28 cellular contexts compared by ENCODE assay signal in the genomic region with DNA sequence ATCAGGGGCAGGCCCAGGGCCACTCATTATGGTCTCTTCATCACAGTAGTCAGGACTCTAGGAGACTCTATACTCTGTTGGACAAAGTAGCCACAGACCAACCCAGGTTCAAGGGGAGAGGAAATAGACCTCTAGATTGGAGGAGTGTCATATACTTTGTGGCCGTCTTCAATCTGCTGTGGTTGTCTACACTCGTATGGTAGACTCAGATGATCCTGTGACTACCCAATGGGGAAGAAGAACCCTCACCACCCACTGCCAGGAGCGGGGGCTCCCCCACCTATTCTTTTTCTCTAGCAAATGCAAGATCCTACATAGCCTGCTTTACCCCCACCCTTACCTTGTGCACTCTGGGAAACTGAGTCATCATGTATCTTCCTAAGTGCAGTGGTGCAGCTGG.
A peak's percentile ranks its signal among the peaks of the same experiment; 100 is the strongest.
DNase-seq lines count a peak whose midpoint lies in the region; ATAC-seq, FAIRE-seq and TF ChIP-seq lines count a peak whose summit lies in the region.
"Had no signal": no experiment of that assay in that cellular context is flagged by ENCODE, and none has a peak within 500 bp of the region (broad histone marks: within the 10 kb centered on the region; RNA-seq: fewer than 3 reads in every experiment).

No MANE protein-coding gene starts in this region.

- TF ChIP-seq POLR2A in IMR-90 (IDR thresholded peaks at IDR 0.05; ENCODE audit: low read depth, low read length), result no peak

- H3K4me1 ChIP-seq in IMR-90 (ENCODE audit: control insufficient read depth, insufficient read depth, low read length) (peaks cover 72% of the 10 kb centered on the region), smooth muscle cell (ENCODE audit: low read depth) (peaks cover 49% of the 10 kb centered on the region), kidney (ENCODE audit: control insufficient read depth in 1 of 2, insufficient read depth in 1 of 2, low read depth in 1 of 2, low read length in 2 of 2) (peaks cover 18 to 50% of the 10 kb centered on the region in 2 donors)

- in situ Hi-C loops in IMR-90 (cut with MboI; ENCODE audit: low sequenced_read_pairs), result loop anchor here (25.0 kb wide), 1 partner anchor 801 kb away; a partner anchor contains a TSS

- peaks cover 71% of the 10 kb centered on the region for H3K4me1 Mint-ChIP-seq in activated CD8-positive, alpha-beta T cell treated with anti-CD3 and anti-CD28 coated beads, Interleukin-2, amount 10 ng/mL, durations not matched to agents 7 days and 5 days (ENCODE audit: low read depth)
- H3K4me1 Mint-ChIP-seq in glutamatergic neuron (ENCODE audit: low read depth, unreplicated experiment), result peaks cover 58% of the 10 kb centered on the region

- intact Hi-C loops in IMR-90 (cut with micrococcal nuclease) (no loop called here), kidney (cut with DNase I) (no loop called here)

- peaks cover 76% of the 10 kb centered on the region for H3K9me1 ChIP-seq in IMR-90 (ENCODE audit: insufficient read depth, low read length)

- H4K5ac ChIP-seq in IMR-90 (ENCODE audit: low read depth, low read length), result no peak overlapping the region

- TF ChIP-seq RAD21 in IMR-90 (IDR thresholded peaks at IDR 0.05; ENCODE audit: low read length), result no peak

- H3K18ac ChIP-seq in IMR-90 (ENCODE audit: low read depth, low read length), result no peak overlapping the region

- CTCF ChIA-PET in IMR-90 (lab: Yijun Ruan, JAX), result no interaction called here
- CTCF ChIA-PET in activated CD8-positive, alpha-beta T cell treated with anti-CD3 and anti-CD28 coated beads, Interleukin-2, amount 10 ng/mL, durations not matched to agents 7 days and 5 days (lab: Charles Lee), result no interaction called here

- H2AFZ ChIP-seq in IMR-90 (replicated peaks; ENCODE audit: low read length, poor library complexity) (no peak overlapping the region), smooth muscle cell (ENCODE audit: low read depth) (no peak overlapping the region)

- dilution Hi-C loops in IMR-90 (cut with HindIII; ENCODE audit: low sequenced_read_pairs, unreplicated experiment), result no loop called here

- FAIRE-seq in kidney (lab: Jason Lieb, UNC) (no peak), RCC 7860 (lab: Jason Lieb, UNC) (no peak)
- FAIRE-seq: frontal cortex, GM19239, HTR-8/SVneo, K562, small intestine, TTC549 had no signal

- no peak overlapping the region; the same call in 1 of the 2 replicates for H3K27ac ChIP-seq in IMR-90 (ENCODE audit: insufficient read depth, low read length)
- H3K27ac ChIP-seq in smooth muscle cell (ENCODE audit: low read depth), result peak overlapping the region; percentile 89
- no peak overlapping the region for H3K27ac ChIP-seq in kidney (ENCODE audit: low read depth in 2 of 2, low read length in 2 of 2)
- H3K27ac ChIP-seq: right atrium auricular region had no signal

- peak overlapping the region; percentile 9 for H3K4me3 Mint-ChIP-seq in activated CD8-positive, alpha-beta T cell treated with anti-CD3 and anti-CD28 coated beads, Interleukin-2, amount 10 ng/mL, durations not matched to agents 7 days and 5 days
- no peak overlapping the region for H3K4me3 Mint-ChIP-seq in glutamatergic neuron (ENCODE audit: unreplicated experiment)
- H3K4me3 Mint-ChIP-seq: brain; CD8-positive, alpha-beta memory T cell; stimulated activated naive CD8-positive, alpha-beta T cell treated with anti-CD3 and anti-CD28 coated beads, Interleukin-15, Interleukin-2, amounts not matched to agents 100 ng/mL and 50 ng/mL, for 24 hours had no signal

- H3K36me3 ChIP-seq in IMR-90 (ENCODE audit: control insufficient read depth, insufficient read depth, low read length) (no peaks in the 10 kb centered on the region), smooth muscle cell (ENCODE audit: low read depth) (no peaks in the 10 kb centered on the region), kidney (ENCODE audit: control insufficient read depth in 1 of 2, insufficient read depth in 2 of 2, low read length in 2 of 2) (no peaks in the 10 kb centered on the region), MG63 (no peaks in the 10 kb centered on the region)
- H3K36me3 ChIP-seq: right atrium auricular region had no signal

- H2BK20ac ChIP-seq in IMR-90 (ENCODE audit: low read depth, low read length), result peak overlapping the region; percentile 99

- H3K27me3 Mint-ChIP-seq in activated CD8-positive, alpha-beta T cell treated with anti-CD3 and anti-CD28 coated beads, Interleukin-2, amount 10 ng/mL, durations not matched to agents 7 days and 5 days (ENCODE audit: low read depth), result no peaks in the 10 kb centered on the region
- peaks cover 11% of the 10 kb centered on the region for H3K27me3 Mint-ChIP-seq in glutamatergic neuron (ENCODE audit: unreplicated experiment)
- H3K27me3 Mint-ChIP-seq: brain; stimulated activated naive CD8-positive, alpha-beta T cell treated with anti-CD3 and anti-CD28 coated beads, Interleukin-15, Interleukin-2, amounts not matched to agents 100 ng/mL and 50 ng/mL, for 24 hours had no signal

- H3K4me2 ChIP-seq in IMR-90 (ENCODE audit: low read depth, low read length), result no peak overlapping the region
- peak overlapping the region; percentile 65 for H3K4me2 ChIP-seq in smooth muscle cell

- no peak overlapping the region for H3K4me3 ChIP-seq in IMR-90 (ENCODE audit: insufficient read depth, low read depth, low read length)
- H3K4me3 ChIP-seq in smooth muscle cell, result no peak overlapping the region
- no peak overlapping the region for H3K4me3 ChIP-seq in kidney (ENCODE audit: low read length in 2 of 2)
- H3K4me3 ChIP-seq in MG63, result no peak overlapping the region
- H3K4me3 ChIP-seq: K562, right atrium auricular region had no signal

- WGBS in IMR-90 (ENCODE audit: extremely low coverage in 2 of 2, insufficient read length in 1 of 2), 2 experiments, result no CpG with 5 or more reads among the region's 3 CpGs
- 82% methylated on average over 3 of the region's 3 CpGs for WGBS in smooth muscle cell (ENCODE audit: low lambda C conversion rate)

- H3K27me3 ChIP-seq in IMR-90 (ENCODE audit: control insufficient read depth, insufficient read depth, low read length), result no peaks in the 10 kb centered on the region
- H3K27me3 ChIP-seq in smooth muscle cell (ENCODE audit: low read depth), result no peaks in the 10 kb centered on the region
- no peaks in the 10 kb centered on the region for H3K27me3 ChIP-seq in MG63
- H3K27me3 ChIP-seq: right atrium auricular region had no signal

- H2BK15ac ChIP-seq in IMR-90 (ENCODE audit: low read depth, low read length), result peak overlapping the region; percentile 85; the same call in 2 of the 3 replicates

- H2BK5ac ChIP-seq in IMR-90 (ENCODE audit: low read depth, low read length, poor library complexity, severe bottlenecking), result peak overlapping the region; percentile 6

- H3K9me3 ChIP-seq in IMR-90 (ENCODE audit: control insufficient read depth, insufficient read depth, low read length) (no peaks in the 10 kb centered on the region), smooth muscle cell (replicated peaks; ENCODE audit: low read depth) (no peaks in the 10 kb centered on the region), kidney (ENCODE audit: control insufficient read depth in 1 of 2, low read length in 2 of 2) (no peaks in the 10 kb centered on the region), MG63 (no peaks in the 10 kb centered on the region)
- H3K9me3 ChIP-seq: right atrium auricular region had no signal

- H3K79me1 ChIP-seq in IMR-90 (ENCODE audit: low read depth in 1 of 2, low read length in 2 of 2), result peaks cover 48 to 88% of the 10 kb centered on the region in 2 experiments

- peaks cover 65% of the 10 kb centered on the region for H3F3A ChIP-seq in smooth muscle cell (ENCODE audit: low read depth)

- H3K56ac ChIP-seq in IMR-90 (ENCODE audit: extremely low read depth, insufficient read depth, low read length), result no peak overlapping the region

- peak overlapping the region; percentile 27 for H3K23ac ChIP-seq in IMR-90 (ENCODE audit: low read depth, low read length)

- peak overlapping the region; percentile 39 for H3K27ac Mint-ChIP-seq in activated CD8-positive, alpha-beta T cell treated with anti-CD3 and anti-CD28 coated beads, Interleukin-2, amount 10 ng/mL, durations not matched to agents 7 days and 5 days
- H3K27ac Mint-ChIP-seq in glutamatergic neuron (ENCODE audit: unreplicated experiment), result peak overlapping the region; percentile 57
- H3K27ac Mint-ChIP-seq: CD8-positive, alpha-beta memory T cell; stimulated activated naive CD8-positive, alpha-beta T cell treated with anti-CD3 and anti-CD28 coated beads, Interleukin-15, Interleukin-2, amounts not matched to agents 100 ng/mL and 50 ng/mL, for 24 hours had no signal

- H2AK5ac ChIP-seq in IMR-90 (ENCODE audit: low read depth, low read length), result peak overlapping the region; percentile 65; the same call in 1 of the 2 replicates

- H3K79me2 ChIP-seq in smooth muscle cell (ENCODE audit: low read depth), result peaks cover 83% of the 10 kb centered on the region

- H2AK9ac ChIP-seq in IMR-90 (replicated peaks; ENCODE audit: low read depth, low read length, poor library complexity), result no peak overlapping the region

- peak overlapping the region; percentile 76 to 94; a peak in 2 of 4 replicates for H4K8ac ChIP-seq in IMR-90 (ENCODE audit: low read depth in 2 of 2, low read length in 2 of 2)

- H3K9ac ChIP-seq in IMR-90 (ENCODE audit: low read depth, low read length) (no peak overlapping the region), smooth muscle cell (ENCODE audit: low read depth) (no peak overlapping the region), kidney (ENCODE audit: low read length in 2 of 2) (no peak overlapping the region)

- peaks cover 28% of the 10 kb centered on the region for H4K20me1 ChIP-seq in IMR-90 (ENCODE audit: insufficient read depth, low read length)
- H4K20me1 ChIP-seq in smooth muscle cell (ENCODE audit: low read depth), result peaks cover 64% of the 10 kb centered on the region

- no TSS peak for BruUV-seq in IMR-90 (replicated peaks; lab: Mats Ljungman, UMichigan)

- no peak for DNase-seq in IMR-90
- peak; percentile 48 for DNase-seq in activated CD8-positive, alpha-beta T cell treated with anti-CD3 and anti-CD28 coated beads, Interleukin-2, amount 10 ng/mL, durations not matched to agents 7 days and 5 days
- DNase-seq in glutamatergic neuron, result no peak
- DNase-seq in smooth muscle cell (lab: John Stamatoyannopoulos, UW; ENCODE audit: unreplicated experiment), result no peak
- DNase-seq in kidney, result no peak
- no peak for DNase-seq in RCC 7860 (ENCODE audit: low spot score)
- DNase-seq in MG63, result no peak
- DNase-seq: activated gamma-delta T cell treated with Interleukin-2 at 50 U/mL for 16 hours; CD8-positive, alpha-beta memory T cell; cerebellar nuclear complex; DMS 273 treated with DMSO at 0.1 percent for 48 hours; hippocampal formation; left colon; NCI-H1105 treated with DMSO at 0.1 percent for 48 hours; NCI-H187 treated with DMSO at 0.1 percent for 48 hours; NCI-H524 treated with DMSO at 0.1 percent for 48 hours; OCI-M1; posterior cingulate gyrus; small intestine had no signal

- peak overlapping the region; percentile 61 for H3K14ac ChIP-seq in IMR-90 (replicated peaks; ENCODE audit: low read depth, low read length)

- H4K91ac ChIP-seq in IMR-90 (ENCODE audit: insufficient read depth, low read depth, low read length), result peak overlapping the region; percentile 74

- POLR2A ChIA-PET in IMR-90 (lab: Charles Lee; ENCODE audit: unreplicated experiment), result no interaction called here
- POLR2A ChIA-PET in activated CD8-positive, alpha-beta T cell treated with anti-CD3 and anti-CD28 coated beads, Interleukin-2, amount 10 ng/mL, durations not matched to agents 7 days and 5 days (lab: Charles Lee), result no interaction called here

- no peaks in the 10 kb centered on the region for H3K9me3 Mint-ChIP-seq in activated CD8-positive, alpha-beta T cell treated with anti-CD3 and anti-CD28 coated beads, Interleukin-2, amount 10 ng/mL, durations not matched to agents 7 days and 5 days (ENCODE audit: insufficient read depth)
- peaks cover 15% of the 10 kb centered on the region for H3K9me3 Mint-ChIP-seq in glutamatergic neuron (ENCODE audit: unreplicated experiment)
- H3K9me3 Mint-ChIP-seq: brain; CD8-positive, alpha-beta memory T cell; stimulated activated naive CD8-positive, alpha-beta T cell treated with anti-CD3 and anti-CD28 coated beads, Interleukin-15, Interleukin-2, amounts not matched to agents 100 ng/mL and 50 ng/mL, for 24 hours had no signal

- peaks cover 3% of the 10 kb centered on the region for H3K36me3 Mint-ChIP-seq in activated CD8-positive, alpha-beta T cell treated with anti-CD3 and anti-CD28 coated beads, Interleukin-2, amount 10 ng/mL, durations not matched to agents 7 days and 5 days (ENCODE audit: low read depth)
- no peaks in the 10 kb centered on the region for H3K36me3 Mint-ChIP-seq in glutamatergic neuron (ENCODE audit: unreplicated experiment)
- H3K36me3 Mint-ChIP-seq: brain; CD8-positive, alpha-beta memory T cell had no signal

- peak overlapping the region; percentile 99 for H3K4ac ChIP-seq in IMR-90 (ENCODE audit: low read depth, low read length)

- H2BK120ac ChIP-seq in IMR-90 (ENCODE audit: low read depth, low read length), result peak overlapping the region; percentile 99

- no peak for ATAC-seq in IMR-90 (ENCODE audit: low read depth)
- peak; percentile 63 for ATAC-seq in activated CD8-positive, alpha-beta T cell treated with anti-CD3 and anti-CD28 coated beads, Interleukin-2, amount 10 ng/mL, durations not matched to agents 7 days and 5 days
- ATAC-seq: activated CD4-positive, CD25-positive, alpha-beta regulatory T cell treated with anti-CD3 and anti-CD28 coated beads, Interleukin-2, amount 50 U/mL, for 24 hours; K562 had no signal

- TF ChIP-seq CTCF in IMR-90 (conservative IDR thresholded peaks at IDR 0.05; ENCODE audit: low read depth, low read length) (no peak), glutamatergic neuron (IDR thresholded peaks at IDR 0.05; ENCODE audit: partially characterized antibody, unreplicated experiment) (no peak), smooth muscle cell (IDR thresholded peaks at IDR 0.05; ENCODE audit: borderline replicate concordance, insufficient read depth, poor library complexity, severe bottlenecking) (no peak), kidney (IDR thresholded peaks at IDR 0.05; ENCODE audit: borderline replicate concordance, extremely low read depth, insufficient read depth) (no peak)
